In the genomic region with DNA sequence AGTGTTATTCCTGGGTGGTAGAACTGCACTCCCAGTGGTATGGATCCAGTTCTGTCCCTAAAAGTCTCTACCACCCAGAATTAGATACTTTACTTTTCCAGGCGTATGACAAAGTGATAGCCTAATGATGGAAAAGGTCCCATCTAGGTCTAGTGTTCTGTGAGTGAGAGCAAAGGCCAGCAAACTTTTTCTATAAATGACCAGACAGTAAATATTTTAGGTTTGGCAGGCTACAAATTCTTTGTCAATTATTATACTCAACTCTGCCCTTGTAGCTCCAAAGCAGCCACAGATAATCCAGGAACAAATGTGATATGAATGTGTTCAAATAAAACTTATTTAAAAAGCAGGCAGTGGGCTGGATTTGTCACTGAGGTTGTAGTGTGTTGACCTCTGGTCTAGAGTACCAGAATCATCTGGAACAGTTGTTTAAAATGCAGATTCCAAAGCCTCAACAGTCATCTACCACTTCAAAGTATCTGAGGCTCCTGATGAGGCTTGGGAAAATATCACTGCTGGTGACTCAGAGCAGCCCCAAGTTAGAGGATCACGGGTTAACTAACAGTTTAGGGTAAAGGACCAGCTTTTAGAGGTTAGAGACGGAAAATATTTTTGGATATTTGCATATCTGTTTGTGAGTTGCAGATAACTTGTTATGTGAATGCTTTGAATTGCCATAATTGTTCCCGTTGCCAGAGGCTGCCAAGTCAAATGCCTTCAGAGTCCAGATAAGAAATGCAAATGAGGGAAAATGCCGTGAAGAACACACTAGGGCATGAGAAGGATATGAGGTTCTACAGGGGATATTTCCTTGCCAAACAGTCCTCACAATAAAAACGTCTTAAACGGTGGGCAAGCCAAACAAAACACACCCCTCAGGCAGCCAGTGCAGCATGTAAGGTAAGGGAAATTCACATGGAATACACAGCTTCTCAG, we compare ENCODE assay signal across 10 cellular contexts. TPM values are rescaled to one million over a fixed set of nuclear protein-coding genes. Genes with fewer than 3 reads are reported as not detected.
A peak's percentile ranks its signal among the peaks of the same experiment; 100 is the strongest.
DNase-seq lines count a peak whose midpoint lies in the region; ATAC-seq and TF ChIP-seq lines count a peak whose summit lies in the region.
"Had no signal": no experiment of that assay in that cellular context is flagged by ENCODE, and none has a peak within 500 bp of the region (broad histone marks: within the 10 kb centered on the region; RNA-seq: fewer than 3 reads in every experiment).

No MANE protein-coding gene starts in this region.

- peaks cover 2 to 19% (median 14%) of the 10 kb centered on the region in 4 donors for H3K4me1 ChIP-seq in liver (ENCODE audit: control insufficient read depth in 4 of 4, insufficient read depth in 4 of 4, low read length in 3 of 4)
- H3K4me1 ChIP-seq in tibial artery = peaks cover 0 to 54% (median 5%) of the 10 kb centered on the region in 4 donors
- H3K4me1 ChIP-seq: prostate gland had no signal

- POLR2A ChIA-PET in activated CD4-positive, alpha-beta T cell treated with anti-CD3 and anti-CD28 coated beads for 36 hours (lab: Charles Lee) = no interaction called here

- TF ChIP-seq RAD21 in liver (IDR thresholded peaks at IDR 0.05) = no peak

- no peak overlapping the region for H3K9ac ChIP-seq in liver (ENCODE audit: low read depth in 1 of 2, low read length in 2 of 2)

- H3K36me3 ChIP-seq in liver (ENCODE audit: control insufficient read depth in 4 of 4, insufficient read depth in 3 of 4, low read depth in 1 of 4, low read length in 3 of 4) (no peaks in the 10 kb centered on the region), tibial artery (no peaks in the 10 kb centered on the region)
- H3K36me3 ChIP-seq: prostate gland had no signal

- H3K4me3 ChIP-seq in liver (ENCODE audit: low read depth in 1 of 3, low read length in 3 of 3) (no peak overlapping the region), tibial artery (no peak overlapping the region)
- H3K4me3 ChIP-seq: prostate gland had no signal

- no peaks in the 10 kb centered on the region for H3K36me3 Mint-ChIP-seq in chondrocyte (ENCODE audit: low read depth)
- no peaks in the 10 kb centered on the region for H3K36me3 Mint-ChIP-seq in activated CD4-positive, alpha-beta T cell treated with anti-CD3 and anti-CD28 coated beads for 36 hours (ENCODE audit: low read depth)

- CTCF ChIA-PET in activated CD4-positive, alpha-beta T cell treated with anti-CD3 and anti-CD28 coated beads for 36 hours (lab: Charles Lee) = no interaction called here

- 12% methylated on average over 7 of the region's 7 CpGs for WGBS in liver

- peaks cover 21% of the 10 kb centered on the region for H3K4me1 Mint-ChIP-seq in chondrocyte (ENCODE audit: low read depth)
- H3K4me1 Mint-ChIP-seq in activated CD4-positive, alpha-beta T cell treated with anti-CD3 and anti-CD28 coated beads for 36 hours = no peaks in the 10 kb centered on the region

- ATAC-seq in Right ventricle myocardium inferior = peak; percentile 50
- ATAC-seq in GM18517 (IDR thresholded peaks at IDR 0.05; ENCODE audit: unreplicated experiment) = no peak
- no peak for ATAC-seq in GM21786 (IDR thresholded peaks at IDR 0.05; ENCODE audit: unreplicated experiment)
- no peak for ATAC-seq in activated CD4-positive, alpha-beta T cell treated with anti-CD3 and anti-CD28 coated beads for 36 hours

- H3K27ac ChIP-seq in liver (ENCODE audit: low read depth in 1 of 2, low read length in 2 of 2) (peak overlapping the region; percentile 32 to 61), tibial artery (peak overlapping the region in 1 of 2 donors; percentile 60)
- H3K27ac ChIP-seq: prostate gland had no signal

- no peaks in the 10 kb centered on the region for H3K27me3 Mint-ChIP-seq in chondrocyte (ENCODE audit: low read depth)
- peaks cover 25% of the 10 kb centered on the region for H3K27me3 Mint-ChIP-seq in activated CD4-positive, alpha-beta T cell treated with anti-CD3 and anti-CD28 coated beads for 36 hours

- no peaks in the 10 kb centered on the region for H3K9me3 Mint-ChIP-seq in chondrocyte (ENCODE audit: low read depth)
- no peaks in the 10 kb centered on the region for H3K9me3 Mint-ChIP-seq in activated CD4-positive, alpha-beta T cell treated with anti-CD3 and anti-CD28 coated beads for 36 hours (ENCODE audit: low read depth)

- DNase-seq in Right ventricle myocardium inferior (ENCODE audit: missing footprints) (no peak), cardiac septum (ENCODE audit: low spot score) (no peak), chondrocyte (ENCODE audit: low spot score) (no peak), tibial artery (no peak)
- DNase-seq in activated CD4-positive, alpha-beta T cell treated with anti-CD3 and anti-CD28 coated beads for 36 hours = no peak
- DNase-seq: H7 had no signal

- no peak for TF ChIP-seq CTCF in chondrocyte (IDR thresholded peaks at IDR 0.05)
- no peak for TF ChIP-seq CTCF in liver (IDR thresholded peaks at IDR 0.05; ENCODE audit: low read depth, low read length, missing input control)
- no peak for TF ChIP-seq CTCF in tibial artery (IDR thresholded peaks at IDR 0.05)

- peak overlapping the region; percentile 18 for H3K27ac Mint-ChIP-seq in chondrocyte (ENCODE audit: unreplicated experiment)
- H3K27ac Mint-ChIP-seq in activated CD4-positive, alpha-beta T cell treated with anti-CD3 and anti-CD28 coated beads for 36 hours = no peak overlapping the region

- no peaks in the 10 kb centered on the region for H3K27me3 ChIP-seq in liver (ENCODE audit: control insufficient read depth in 4 of 4, insufficient read depth in 4 of 4, low read length in 3 of 4)
- no peaks in the 10 kb centered on the region for H3K27me3 ChIP-seq in tibial artery

- intact Hi-C loops in Right ventricle myocardium inferior (cut with DNase I) (no loop called here), cardiac septum (cut with DNase I) (no loop called here), tibial artery (cut with DNase I; ENCODE audit: low total_unique reads) (no loop called here)
- intact Hi-C loops in activated CD4-positive, alpha-beta T cell treated with anti-CD3 and anti-CD28 coated beads for 36 hours (cut with DNase I, micrococcal nuclease) = no loop called here

- H3K4me3 Mint-ChIP-seq in chondrocyte (ENCODE audit: unreplicated experiment) = no peak overlapping the region
- H3K4me3 Mint-ChIP-seq in activated CD4-positive, alpha-beta T cell treated with anti-CD3 and anti-CD28 coated beads for 36 hours = no peak overlapping the region

- H3K9me3 ChIP-seq in liver (ENCODE audit: control insufficient read depth in 4 of 4, low read length in 3 of 4) = no peaks in the 10 kb centered on the region
- H3K9me3 ChIP-seq in tibial artery = no peaks in the 10 kb centered on the region
- H3K9me3 ChIP-seq: prostate gland had no signal

TF ChIP-seq in liver, 16 proteins besides CTCF, POLR2A, EP300 and RAD21:
- TF ChIP-seq HNF4A (conservative IDR thresholded peaks at IDR 0.05) (peak; percentile 66 to 77), TAF1 (conservative IDR thresholded peaks at IDR 0.05) (no peak), RXRA (IDR thresholded peaks at IDR 0.05) (peak in 1 of 2 donors; percentile 67), YY1 (IDR thresholded peaks at IDR 0.05) (peak; percentile 52), FOXA2 (IDR thresholded peaks at IDR 0.05) (no peak), SP1 (IDR thresholded peaks at IDR 0.05) (peak; percentile 38), JUND (IDR thresholded peaks at IDR 0.05) (peak in 1 of 2 donors; percentile 21), HNF4G (IDR thresholded peaks at IDR 0.05) (peak; percentile 29), FOXA1 (IDR thresholded peaks at IDR 0.05) (no peak)
- TF ChIP-seq, protein P1, sequence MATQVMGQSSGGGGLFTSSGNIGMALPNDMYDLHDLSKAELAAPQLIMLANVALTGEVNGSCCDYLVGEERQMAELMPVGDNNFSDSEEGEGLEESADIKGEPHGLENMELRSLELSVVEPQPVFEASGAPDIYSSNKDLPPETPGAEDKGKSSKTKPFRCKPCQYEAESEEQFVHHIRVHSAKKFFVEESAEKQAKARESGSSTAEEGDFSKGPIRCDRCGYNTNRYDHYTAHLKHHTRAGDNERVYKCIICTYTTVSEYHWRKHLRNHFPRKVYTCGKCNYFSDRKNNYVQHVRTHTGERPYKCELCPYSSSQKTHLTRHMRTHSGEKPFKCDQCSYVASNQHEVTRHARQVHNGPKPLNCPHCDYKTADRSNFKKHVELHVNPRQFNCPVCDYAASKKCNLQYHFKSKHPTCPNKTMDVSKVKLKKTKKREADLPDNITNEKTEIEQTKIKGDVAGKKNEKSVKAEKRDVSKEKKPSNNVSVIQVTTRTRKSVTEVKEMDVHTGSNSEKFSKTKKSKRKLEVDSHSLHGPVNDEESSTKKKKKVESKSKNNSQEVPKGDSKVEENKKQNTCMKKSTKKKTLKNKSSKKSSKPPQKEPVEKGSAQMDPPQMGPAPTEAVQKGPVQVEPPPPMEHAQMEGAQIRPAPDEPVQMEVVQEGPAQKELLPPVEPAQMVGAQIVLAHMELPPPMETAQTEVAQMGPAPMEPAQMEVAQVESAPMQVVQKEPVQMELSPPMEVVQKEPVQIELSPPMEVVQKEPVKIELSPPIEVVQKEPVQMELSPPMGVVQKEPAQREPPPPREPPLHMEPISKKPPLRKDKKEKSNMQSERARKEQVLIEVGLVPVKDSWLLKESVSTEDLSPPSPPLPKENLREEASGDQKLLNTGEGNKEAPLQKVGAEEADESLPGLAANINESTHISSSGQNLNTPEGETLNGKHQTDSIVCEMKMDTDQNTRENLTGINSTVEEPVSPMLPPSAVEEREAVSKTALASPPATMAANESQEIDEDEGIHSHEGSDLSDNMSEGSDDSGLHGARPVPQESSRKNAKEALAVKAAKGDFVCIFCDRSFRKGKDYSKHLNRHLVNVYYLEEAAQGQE (IDR thresholded peaks at IDR 0.05) = peak; percentile 18

RNA-seq across cellular contexts. Expression of a gene that starts 19.4 kb away (rescaled TPM):
- total RNA-seq in Right ventricle myocardium inferior (1,026 TPM), cardiac septum (1,029 TPM), chondrocyte (not detected in 3 replicates), liver (under 1 TPM; 0.05 to 0.08 TPM)
- under 1 TPM; 0.12 to 0.13 TPM for polyA plus RNA-seq in liver
- not detected for total RNA-seq in activated CD4-positive, alpha-beta T cell treated with anti-CD3 and anti-CD28 coated beads for 36 hours

RNA-seq across cellular contexts. Expression of a gene that starts 35.3 kb away (rescaled TPM):
- total RNA-seq in Right ventricle myocardium inferior (13.8 TPM), cardiac septum (5.9 TPM), chondrocyte (24.0 to 30.4 TPM (median 26.2 TPM) in 3 replicates), liver (10 to 100 TPM in 1 of 2 donors, 1 to 10 TPM in 1; 8.8 to 25.0 TPM)
- 10 to 100 TPM in 1 of 2 donors, 1 to 10 TPM in 1; 9.9 to 12.9 TPM for polyA plus RNA-seq in liver
- 10 to 100 TPM; 14.6 to 16.4 TPM for total RNA-seq in activated CD4-positive, alpha-beta T cell treated with anti-CD3 and anti-CD28 coated beads for 36 hours

Comparison
In these comparisons a context has a peak if more than half of its experiments do, and no peak if none do; other contexts are left out.
1. RNA of a gene that starts 19.4 kb away (total RNA-seq): 1,029 TPM in cardiac septum (single experiment) and 1,026 TPM in Right ventricle myocardium inferior (single experiment); 0.05 to 0.08 TPM in liver, not detected in chondrocyte and not detected in activated CD4-positive, alpha-beta T cell treated with anti-CD3 and anti-CD28 coated beads for 36 hours; every median in the first group is over 100 times any median in the second.